20 cellular contexts compared by ENCODE assay signal in the genomic region with DNA sequence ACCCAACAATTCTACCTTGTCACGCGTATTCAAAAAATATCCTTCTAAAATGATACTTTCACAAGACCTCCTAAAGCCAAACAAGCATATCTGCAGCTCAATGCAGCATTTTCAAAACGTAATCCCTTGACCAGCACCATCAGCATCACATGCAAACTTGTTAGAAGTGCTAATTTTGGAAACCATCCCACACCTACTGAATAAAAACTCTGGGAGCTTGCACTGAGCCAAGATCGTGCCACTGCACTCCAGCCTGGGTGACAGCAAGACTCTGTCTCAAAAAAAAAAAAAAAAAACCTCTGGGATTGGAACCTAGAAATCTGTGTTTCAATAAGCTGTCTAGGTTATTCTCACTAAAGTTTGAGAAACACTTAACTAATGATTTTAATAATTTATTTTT.
DNase-seq lines count a peak whose midpoint lies in the region; ATAC-seq and TF ChIP-seq lines count a peak whose summit lies in the region.
"Had no signal": no experiment of that assay in that cellular context is flagged by ENCODE, and none has a peak within 500 bp of the region (broad histone marks: within the 10 kb centered on the region; RNA-seq: fewer than 3 reads in every experiment).

No MANE protein-coding gene starts in this region.

- DNase-seq in Right ventricle myocardium superior (no peak), cardiac septum (ENCODE audit: low spot score) (no peak), left ventricle myocardium superior (no peak), inferior parietal cortex (ENCODE audit: extremely low spot score) (peak; percentile 20), GM10266 (ENCODE audit: extremely low spot score) (no peak), NCI-H1092 (lab: John Stamatoyannopoulos, UW) (no peak)
- DNase-seq: 8988T; ACHN; AML-193; BE2C; CD4-positive, alpha-beta T cell; CD8-positive, alpha-beta memory T cell; DMS 273 treated with DMSO at 0.1 percent for 48 hours; DMS79; EL; GDM1; GOT3; HFFc6 had no signal

- intact Hi-C loops in Right ventricle myocardium superior (cut with DNase I) (no loop called here), cardiac septum (cut with DNase I) (no loop called here), left ventricle myocardium superior (cut with micrococcal nuclease) (no loop called here)

- TF ChIP-seq CTCF in GM10266 (IDR thresholded peaks at IDR 0.05; ENCODE audit: control insufficient read depth, insufficient read depth, low read depth, missing control alignments), result no peak

- ATAC-seq in Right ventricle myocardium superior (ENCODE audit: poor library complexity) (peak; percentile 89), left ventricle myocardium superior (peak; percentile 90), GM18498 (IDR thresholded peaks at IDR 0.05; ENCODE audit: unreplicated experiment) (no peak)
- ATAC-seq: A549 had no signal
